Comparison of ENCODE assay signal across 19 cellular contexts in genomic region chr1:117178756-117179155, GRCh38. TPM values are rescaled to one million over a fixed set of nuclear protein-coding genes. Genes with fewer than 3 reads are reported as not detected.
DNase-seq lines count a peak whose midpoint lies in the region; ATAC-seq lines count a peak whose summit lies in the region.
"Had no signal": no experiment of that assay in that cellular context is flagged by ENCODE, and none has a peak within 500 bp of the region (broad histone marks: within the 10 kb centered on the region; RNA-seq: fewer than 3 reads in every experiment).

No MANE protein-coding gene starts in this region.

- peak overlapping the region; percentile 24 for H2AFZ ChIP-seq in trophoblast cell (ENCODE audit: insufficient read depth, low read length, poor library complexity)
- H2AFZ ChIP-seq: PC-9 had no signal

- no peak for ATAC-seq in HG03354 (IDR thresholded peaks at IDR 0.05; ENCODE audit: poor library complexity, severe bottlenecking, unreplicated experiment)

- H3K23ac ChIP-seq in trophoblast cell (ENCODE audit: low read length), result no peak overlapping the region

- peak overlapping the region; percentile 43 for H2BK12ac ChIP-seq in trophoblast cell (ENCODE audit: low read length)

- H2AK5ac ChIP-seq in trophoblast cell (ENCODE audit: low read length), result peak overlapping the region; percentile 71

- H4K91ac ChIP-seq in trophoblast cell (ENCODE audit: low read depth, low read length), result peak overlapping the region; percentile 35

- H3K27ac ChIP-seq in SJCRH30 (peak overlapping the region; percentile 87; the same call in 1 of the 2 replicates), mesodermal cell (ENCODE audit: low read depth, low read length, severe bottlenecking) (peak overlapping the region; percentile 37), trophoblast cell (ENCODE audit: low read depth, low read length) (peak overlapping the region; percentile 74)
- H3K27ac ChIP-seq: BLaER1 treated with 17β-estradiol and CSF1 and Interleukin-3, amounts not matched to agents 10 nM and 100 nM; PC-9 had no signal

- peak overlapping the region; percentile 59 for H3K14ac ChIP-seq in trophoblast cell (ENCODE audit: low read length)

- H3K79me1 ChIP-seq in trophoblast cell (ENCODE audit: low read length), result peaks cover 18% of the 10 kb centered on the region

- no peaks in the 10 kb centered on the region; the same call in 1 of the 2 replicates for H3K9me3 ChIP-seq in SJCRH30 (replicated peaks)
- no peaks in the 10 kb centered on the region for H3K9me3 ChIP-seq in mesodermal cell (ENCODE audit: control insufficient read depth, low read length)
- H3K9me3 ChIP-seq in trophoblast cell (ENCODE audit: insufficient read depth, low read depth, low read length), result no peaks in the 10 kb centered on the region
- H3K9me3 ChIP-seq: BLaER1 treated with 17β-estradiol and CSF1 and Interleukin-3, amounts not matched to agents 10 nM and 100 nM; MG63 had no signal

- H3K79me2 ChIP-seq in trophoblast cell (ENCODE audit: control insufficient read depth, insufficient read depth, low read length, poor library complexity), result peaks cover 4% of the 10 kb centered on the region

- peaks cover 68% of the 10 kb centered on the region for H3K4me1 ChIP-seq in SJCRH30
- no peaks in the 10 kb centered on the region for H3K4me1 ChIP-seq in mesodermal cell (ENCODE audit: control insufficient read depth, insufficient read depth, low read length, poor library complexity, severe bottlenecking)
- H3K4me1 ChIP-seq in trophoblast cell (ENCODE audit: control insufficient read depth in 1 of 2, insufficient read depth in 2 of 2, low read length in 2 of 2), result peaks cover 23 to 39% of the 10 kb centered on the region in 2 experiments
- H3K4me1 ChIP-seq: BLaER1 treated with 17β-estradiol and CSF1 and Interleukin-3, amounts not matched to agents 10 nM and 100 nM had no signal

- no peak overlapping the region for H3K9ac ChIP-seq in trophoblast cell (ENCODE audit: low read length)
- H3K9ac ChIP-seq: BLaER1 treated with 17β-estradiol and CSF1 and Interleukin-3, amounts not matched to agents 10 nM and 100 nM had no signal

- H4K12ac ChIP-seq in trophoblast cell (ENCODE audit: low read depth, low read length), result no peak overlapping the region

- no peaks in the 10 kb centered on the region for H3K36me3 ChIP-seq in SJCRH30
- H3K36me3 ChIP-seq in mesodermal cell (ENCODE audit: control insufficient read depth, insufficient read depth, low read length), result no peaks in the 10 kb centered on the region
- peaks cover 0 to under 1% of the 10 kb centered on the region in 2 experiments for H3K36me3 ChIP-seq in trophoblast cell (ENCODE audit: control insufficient read depth in 1 of 2, insufficient read depth in 2 of 2, low read length in 2 of 2)
- H3K36me3 ChIP-seq: BLaER1 treated with 17β-estradiol and CSF1 and Interleukin-3, amounts not matched to agents 10 nM and 100 nM; MG63 had no signal

- no peak overlapping the region for H3K4me2 ChIP-seq in trophoblast cell (ENCODE audit: low read length)
- H3K4me2 ChIP-seq: BLaER1 treated with 17β-estradiol and CSF1 and Interleukin-3, amounts not matched to agents 10 nM and 100 nM; PC-9 had no signal

- H3K4ac ChIP-seq in trophoblast cell (ENCODE audit: low read depth, low read length), result peak overlapping the region; percentile 64

- 80 to 95% methylated on average over 2 to 5 of the region's 5 CpGs for WGBS in mesodermal cell (ENCODE audit: insufficient coverage in 2 of 2), 2 experiments
- WGBS in trophoblast cell (ENCODE audit: extremely low coverage, insufficient coverage, insufficient read length), result no CpG with 5 or more reads among the region's 5 CpGs

- no peak overlapping the region for H2BK120ac ChIP-seq in trophoblast cell (ENCODE audit: insufficient read depth, low read length, poor library complexity)

- H4K8ac ChIP-seq in trophoblast cell (ENCODE audit: low read depth, low read length), result no peak overlapping the region

- H3K27me3 ChIP-seq in SJCRH30 (no peaks in the 10 kb centered on the region), trophoblast cell (ENCODE audit: insufficient read depth, low read length) (no peaks in the 10 kb centered on the region)
- H3K27me3 ChIP-seq: BLaER1 treated with 17β-estradiol and CSF1 and Interleukin-3, amounts not matched to agents 10 nM and 100 nM; MG63 had no signal

- H2BK5ac ChIP-seq in trophoblast cell (ENCODE audit: low read depth, low read length, poor library complexity), result peak overlapping the region; percentile 42

- peak; percentile 30 to 64 for DNase-seq in SJCRH30
- DNase-seq in astrocyte of the hippocampus (ENCODE audit: low read depth, low spot score), result peak; percentile 57
- DNase-seq in trophoblast cell, result no peak
- DNase-seq in amygdala (lab: John Stamatoyannopoulos, UW), result no peak
- DNase-seq in ecto neural progenitor cell (ENCODE audit: low spot score), result no peak
- DNase-seq: ACHN; CD4-positive, alpha-beta memory T cell; H7; Kasumi-1; MG63; NCI-H1694 treated with DMSO at 0.1 percent for 48 hours; NCI-H2107; PC-9; RPMI8226; SHP77 treated with DMSO at 0.1 percent for 48 hours had no signal

- peak overlapping the region; percentile 85 for H3K18ac ChIP-seq in trophoblast cell (ENCODE audit: low read length)

- H3K4me3 ChIP-seq in SJCRH30, result no peak overlapping the region
- H3K4me3 ChIP-seq in mesodermal cell (ENCODE audit: extremely low read depth, insufficient read depth, low read length, poor library complexity, severe bottlenecking), result no peak overlapping the region
- no peak overlapping the region for H3K4me3 ChIP-seq in trophoblast cell (ENCODE audit: low read depth, low read length)
- H3K4me3 ChIP-seq: BLaER1 treated with 17β-estradiol and CSF1 and Interleukin-3, amounts not matched to agents 10 nM and 100 nM; MG63; PC-9 had no signal

RNA-seq across cellular contexts. Expression of gene VTCN1, which starts 32.0 kb away (rescaled TPM):
- 0.40 and 0.41 TPM in 2 replicates for total RNA-seq in SJCRH30 (2014; rRNA removed; shearing (Covaris generic))
- polyA plus RNA-seq in mesodermal cell (2013, experiment 1 of 2), result not detected
- polyA plus RNA-seq in mesodermal cell (2013, experiment 2 of 2), result not detected
- polyA plus RNA-seq in trophoblast cell (2013), result 148 and 161 TPM in 2 replicates
- total RNA-seq: CD4-positive, alpha-beta memory T cell; H7; NCI-H460 had no signal
- polyA plus RNA-seq: CD4-positive, alpha-beta memory T cell had no signal

RNA-seq across cellular contexts. Expression of gene TRIM45, which starts 57.2 kb away (rescaled TPM):
- 15.9 and 16.1 TPM in 2 replicates for total RNA-seq in SJCRH30 (2014; rRNA removed; shearing (Covaris generic))
- polyA plus RNA-seq in mesodermal cell (2013, experiment 1 of 2), result 7.7 TPM
- polyA plus RNA-seq in mesodermal cell (2013, experiment 2 of 2), result 7.7 TPM
- 8.1 and 9.8 TPM in 2 replicates for polyA plus RNA-seq in trophoblast cell (2013)

Comparison
In these comparisons a context has a peak if more than half of its experiments do, and no peak if none do; other contexts are left out.
1. DNase-seq: peak in SJCRH30 (2 of 2) and astrocyte of the hippocampus (single experiment); none in trophoblast cell (0 of 2), amygdala (0 of 56) and ecto neural progenitor cell (single experiment).
2. H3K27ac ChIP-seq: peak in every context shown above with its lines; median percentile 87 in SJCRH30; 74 in trophoblast cell; 37 in mesodermal cell.